Comparison of ENCODE assay signal across 8 cellular contexts in genomic region chr19:13099073-13099999, GRCh38.
A peak's percentile ranks its signal among the peaks of the same experiment; 100 is the strongest.
DNase-seq lines count a peak whose midpoint lies in the region; ATAC-seq lines count a peak whose summit lies in the region.

No MANE protein-coding gene starts in this region.

- H3K27ac ChIP-seq in layer of hippocampus (ENCODE audit: low read depth, low read length), result peak overlapping the region; percentile 82

- peak; percentile 25 for ATAC-seq in GM18520 (IDR thresholded peaks at IDR 0.05; ENCODE audit: unreplicated experiment)
- peak; percentile 29 for ATAC-seq in activated naive CD8-positive, alpha-beta T cell treated with anti-CD3 and anti-CD28 coated beads, Interleukin-2, amount 50 U/mL, for 24 hours

- peaks cover 8% of the 10 kb centered on the region for H3K36me3 Mint-ChIP-seq in activated naive CD8-positive, alpha-beta T cell treated with anti-CD3 and anti-CD28 coated beads, Interleukin-2, amount 50 U/mL, for 24 hours (ENCODE audit: low read depth)

- no peaks in the 10 kb centered on the region for H3K9me3 Mint-ChIP-seq in activated naive CD8-positive, alpha-beta T cell treated with anti-CD3 and anti-CD28 coated beads, Interleukin-2, amount 50 U/mL, for 24 hours

- H3K27ac Mint-ChIP-seq in activated naive CD8-positive, alpha-beta T cell treated with anti-CD3 and anti-CD28 coated beads, Interleukin-2, amount 50 U/mL, for 24 hours, result peak overlapping the region; percentile 84

- H3K4me1 Mint-ChIP-seq in activated naive CD8-positive, alpha-beta T cell treated with anti-CD3 and anti-CD28 coated beads, Interleukin-2, amount 50 U/mL, for 24 hours, result peaks cover 55% of the 10 kb centered on the region

- peak overlapping the region; percentile 68 for H3K4me3 Mint-ChIP-seq in activated naive CD8-positive, alpha-beta T cell treated with anti-CD3 and anti-CD28 coated beads, Interleukin-2, amount 50 U/mL, for 24 hours

- peaks cover 23% of the 10 kb centered on the region for H3K27me3 Mint-ChIP-seq in activated naive CD8-positive, alpha-beta T cell treated with anti-CD3 and anti-CD28 coated beads, Interleukin-2, amount 50 U/mL, for 24 hours

- H3K27me3 ChIP-seq in layer of hippocampus (ENCODE audit: control insufficient read depth, insufficient read depth, low read length), result no peaks in the 10 kb centered on the region

- peak; percentile 74 for DNase-seq in T follicular helper cell (ENCODE audit: low read depth)
- DNase-seq in activated naive CD8-positive, alpha-beta T cell treated with anti-CD3 and anti-CD28 coated beads, Interleukin-2, amount 50 U/mL, for 24 hours, result peak; percentile 76
- DNase-seq in stimulated activated CD8-positive, alpha-beta memory T cell treated with anti-CD3 and anti-CD28 coated beads, Interleukin-12 subunit alpha, Interleukin-12 subunit beta, amount 100 ng/mL, for 4 hours (ENCODE audit: low read depth), result peak; percentile 68
- no peak for DNase-seq in NCI-H524 (lab: John Stamatoyannopoulos, UW)
- DNase-seq in cerebellar cortex (ENCODE audit: low spot score), result no peak
- DNase-seq in SHP77 treated with DMSO at 0.1 percent for 48 hours (lab: John Stamatoyannopoulos, UW), result no peak

Comparison
In these comparisons a context has a peak if more than half of its experiments do, and no peak if none do; other contexts are left out.
1. DNase-seq: peak in T follicular helper cell (single experiment), activated naive CD8-positive, alpha-beta T cell treated with anti-CD3 and anti-CD28 coated beads, Interleukin-2, amount 50 U/mL, for 24 hours (single experiment) and stimulated activated CD8-positive, alpha-beta memory T cell treated with anti-CD3 and anti-CD28 coated beads, Interleukin-12 subunit alpha, Interleukin-12 subunit beta, amount 100 ng/mL, for 4 hours (single experiment); none in NCI-H524 (0 of 2), cerebellar cortex (single experiment) and SHP77 treated with DMSO at 0.1 percent for 48 hours (single experiment).